Comparison of ENCODE assay signal across 25 cellular contexts in the genomic region with DNA sequence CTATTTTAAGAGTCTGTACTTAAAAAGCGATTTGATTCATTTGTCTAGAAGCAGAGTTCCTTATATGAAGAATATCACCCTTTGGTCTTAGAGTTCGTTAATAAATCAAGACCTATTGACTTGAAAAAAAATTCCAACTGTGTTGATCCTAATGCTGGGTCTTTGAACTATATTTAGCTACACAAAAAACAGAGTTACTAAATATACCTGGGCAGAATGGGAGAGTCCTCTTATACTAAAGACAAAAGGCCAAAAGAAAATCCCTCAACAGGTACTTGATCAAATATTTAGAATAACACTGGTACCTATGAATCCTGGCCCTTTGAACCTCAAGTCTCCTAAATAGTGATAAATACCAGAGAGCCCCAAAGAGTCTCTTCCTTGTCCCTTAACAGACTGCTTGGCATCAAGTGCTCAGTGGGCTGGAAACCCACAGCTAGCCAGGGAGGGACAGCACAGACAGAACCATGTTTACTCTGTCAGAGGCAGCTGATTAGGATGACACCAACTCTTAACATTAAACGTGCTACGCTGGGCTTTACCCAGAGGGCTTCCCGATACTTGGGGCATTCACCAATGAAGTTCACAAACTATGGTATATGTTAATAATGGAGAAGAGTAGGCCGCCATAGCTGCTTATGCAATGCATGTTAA.
DNase-seq lines count a peak whose midpoint lies in the region; ATAC-seq and TF ChIP-seq lines count a peak whose summit lies in the region.
"Had no signal": no experiment of that assay in that cellular context is flagged by ENCODE, and none has a peak within 500 bp of the region (broad histone marks: within the 10 kb centered on the region; RNA-seq: fewer than 3 reads in every experiment).

No MANE protein-coding gene starts in this region.

- 53 to 66% methylated on average over 6 of the region's 6 CpGs for WGBS in heart right ventricle, 2 donors

- peak overlapping the region in 5 of 10 donors; percentile 11 to 53 (median 25) for H3K27ac ChIP-seq in heart right ventricle
- H3K27ac ChIP-seq: BLaER1 treated with 17β-estradiol and CSF1 and Interleukin-3, amounts not matched to agents 10 nM and 100 nM; KMS-11; SJSA1 had no signal

- peak; percentile 34 for ATAC-seq in Right ventricle myocardium inferior
- ATAC-seq in heart right ventricle, result peak in 7 of 8 donors; percentile 34 to 85 (median 52)
- ATAC-seq: HCT116, Panc1 had no signal

- no peaks in the 10 kb centered on the region for H3K27me3 ChIP-seq in heart right ventricle
- H3K27me3 ChIP-seq: BLaER1 treated with 17β-estradiol and CSF1 and Interleukin-3, amounts not matched to agents 10 nM and 100 nM; SJSA1 had no signal

- no peak overlapping the region for H3K4me3 ChIP-seq in heart right ventricle
- H3K4me3 ChIP-seq: BLaER1 treated with 17β-estradiol and CSF1 and Interleukin-3, amounts not matched to agents 10 nM and 100 nM; SJSA1 had no signal

- no peak for DNase-seq in Right ventricle myocardium inferior (ENCODE audit: missing footprints)
- no peak for DNase-seq in cardiac septum (ENCODE audit: low spot score)
- no peak for DNase-seq in heart right ventricle
- peak; percentile 9 for DNase-seq in left kidney (ENCODE audit: low read depth, low spot score)
- no peak for DNase-seq in NCI-H82 (lab: John Stamatoyannopoulos, UW)
- no peak for DNase-seq in putamen (ENCODE audit: low spot score)
- DNase-seq in hepatic stellate cell (ENCODE audit: low spot score), result no peak
- DNase-seq in activated CD4-positive, alpha-beta T cell treated with anti-CD3 and anti-CD28 coated beads for 1 hour, result no peak
- DNase-seq: 8988T; Caco-2; CD4-positive, alpha-beta memory T cell; DMS153; IMR-90; MV-4-11; NCI-H1105 treated with DMSO at 0.1 percent for 48 hours; NCI-H1694 treated with DMSO at 0.1 percent for 48 hours; NCI-H2107; NCI-H446 treated with DMSO at 0.1 percent for 48 hours; NCI-H526 treated with DMSO at 0.1 percent for 48 hours; NK-92 treated with Interleukin-12 subunit alpha and Interleukin-12 subunit beta, amount 100 ng/mL, for 24 hours had no signal

- peaks cover 4 to 35% (median 11%) of the 10 kb centered on the region in 9 donors for H3K4me1 ChIP-seq in heart right ventricle
- H3K4me1 ChIP-seq: Caco-2, SJSA1 had no signal

- H3K9me3 ChIP-seq in heart right ventricle, result no peaks in the 10 kb centered on the region
- H3K9me3 ChIP-seq: BLaER1 treated with 17β-estradiol and CSF1 and Interleukin-3, amounts not matched to agents 10 nM and 100 nM; Caco-2; SJSA1 had no signal

- no peak for TF ChIP-seq CTCF in heart right ventricle (IDR thresholded peaks at IDR 0.05)

- intact Hi-C loops in Right ventricle myocardium inferior (cut with DNase I), result no loop called here
- intact Hi-C loops in cardiac septum (cut with DNase I), result loop anchor here (10.0 kb wide), 1 partner anchor 296 kb away; no protein-coding TSS in a partner anchor
- intact Hi-C loops in heart right ventricle (cut with DNase I), result no loop called here

- H3K36me3 ChIP-seq in heart right ventricle, result no peaks in the 10 kb centered on the region
- H3K36me3 ChIP-seq: BLaER1 treated with 17β-estradiol and CSF1 and Interleukin-3, amounts not matched to agents 10 nM and 100 nM; SJSA1 had no signal
